In the genomic region with DNA sequence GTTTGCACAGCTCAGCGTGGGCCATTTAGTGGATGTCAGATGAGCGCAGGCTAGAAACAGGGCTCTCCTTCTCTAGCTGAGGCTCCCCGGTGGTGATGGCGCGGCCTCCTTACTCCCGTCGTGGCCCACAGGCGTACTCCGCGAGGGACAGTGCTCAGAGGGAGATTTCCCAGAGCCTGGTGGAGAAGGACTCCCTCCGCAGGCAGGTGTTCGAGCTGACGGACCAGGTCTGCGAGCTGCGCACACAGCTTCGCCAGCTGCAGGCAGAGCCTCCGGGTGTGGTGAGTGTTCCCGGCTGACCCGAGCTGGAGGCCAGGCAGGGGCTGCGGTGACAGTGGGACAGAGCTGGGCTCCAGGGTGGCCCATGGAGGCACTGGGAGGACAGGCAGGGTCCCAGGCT, we compare ENCODE assay signal across 1 cellular context.
TF ChIP-seq lines count a peak whose summit lies in the region.

No MANE protein-coding gene starts in this region.

TF ChIP-seq in GM23338, 12 proteins besides CTCF, POLR2A, EP300 and RAD21 (continued from another document):
- no peak for TF ChIP-seq ZNF462 (CRISPR knock-in tag; IDR thresholded peaks at IDR 0.05)
- TF ChIP-seq EZH2 (IDR thresholded peaks at IDR 0.05; ENCODE audit: low read depth, unreplicated experiment), result no peak
- no peak for TF ChIP-seq STAT1 (IDR thresholded peaks at IDR 0.05; ENCODE audit: unreplicated experiment)
- no peak for TF ChIP-seq JUNB (IDR thresholded peaks at IDR 0.05; ENCODE audit: unreplicated experiment)
- TF ChIP-seq ZNF331 (CRISPR knock-in tag; IDR thresholded peaks at IDR 0.05; ENCODE audit: low read depth), result no peak
- TF ChIP-seq POLR2AphosphoS5 (IDR thresholded peaks at IDR 0.05; ENCODE audit: low read depth), result no peak
- TF ChIP-seq CREB1 (CRISPR knock-in tag; IDR thresholded peaks at IDR 0.05; ENCODE audit: low read depth), result no peak
- TF ChIP-seq REST (IDR thresholded peaks at IDR 0.05; ENCODE audit: unreplicated experiment), result no peak
- no peak for TF ChIP-seq EZH2phosphoT487 (IDR thresholded peaks at IDR 0.05; ENCODE audit: unreplicated experiment)
